13 cellular contexts compared by ENCODE assay signal in genomic region chr12:9940370-9940769, GRCh38. TPM values are rescaled to one million over a fixed set of nuclear protein-coding genes. Genes with fewer than 3 reads are reported as not detected.
DNase-seq lines count a peak whose midpoint lies in the region; ATAC-seq, FAIRE-seq and TF ChIP-seq lines count a peak whose summit lies in the region.
"Had no signal": no experiment of that assay in that cellular context is flagged by ENCODE, and none has a peak within 500 bp of the region (broad histone marks: within the 10 kb centered on the region; RNA-seq: fewer than 3 reads in every experiment).

No MANE protein-coding gene starts in this region.

- H3K27me3 Mint-ChIP-seq in activated CD8-positive, alpha-beta T cell treated with anti-CD3 and anti-CD28 coated beads, Interleukin-2, amount 10 ng/mL, durations not matched to agents 7 days and 5 days (ENCODE audit: low read depth) = peaks cover 13% of the 10 kb centered on the region

- no peaks in the 10 kb centered on the region for H3K36me3 ChIP-seq in pancreas

- in situ Hi-C loops in KBM-7 (cut with MboI; ENCODE audit: low pct_unique_long_range_greater_than_20kb, low sequenced_read_pairs) = loop anchor here (25.0 kb wide), 1 partner anchor 197 kb away; the partner anchor contains the start of gene CLEC7A

- H3K4me1 Mint-ChIP-seq in activated CD8-positive, alpha-beta T cell treated with anti-CD3 and anti-CD28 coated beads, Interleukin-2, amount 10 ng/mL, durations not matched to agents 7 days and 5 days (ENCODE audit: low read depth) = peaks cover 19% of the 10 kb centered on the region

- no peak overlapping the region for H3K27ac ChIP-seq in pancreas

- no peaks in the 10 kb centered on the region for H3K36me3 Mint-ChIP-seq in activated CD8-positive, alpha-beta T cell treated with anti-CD3 and anti-CD28 coated beads, Interleukin-2, amount 10 ng/mL, durations not matched to agents 7 days and 5 days (ENCODE audit: low read depth)

- no peaks in the 10 kb centered on the region for H3K4me1 ChIP-seq in pancreas

- TF ChIP-seq CTCF in pancreas (IDR thresholded peaks at IDR 0.05) = no peak

- H3K27ac Mint-ChIP-seq in activated CD8-positive, alpha-beta T cell treated with anti-CD3 and anti-CD28 coated beads, Interleukin-2, amount 10 ng/mL, durations not matched to agents 7 days and 5 days = no peak overlapping the region

- 26 to 40% methylated on average over 2 of the region's 2 CpGs for WGBS in pancreas, 2 donors

- no peaks in the 10 kb centered on the region for H3K9me3 ChIP-seq in pancreas

- H3K4me3 Mint-ChIP-seq in activated CD8-positive, alpha-beta T cell treated with anti-CD3 and anti-CD28 coated beads, Interleukin-2, amount 10 ng/mL, durations not matched to agents 7 days and 5 days = no peak overlapping the region

- ATAC-seq in activated CD8-positive, alpha-beta T cell treated with anti-CD3 and anti-CD28 coated beads, Interleukin-2, amount 10 ng/mL, durations not matched to agents 7 days and 5 days = no peak
- ATAC-seq in GM18858 (IDR thresholded peaks at IDR 0.05; ENCODE audit: unreplicated experiment) (no peak), pancreas (no peak)
- ATAC-seq: sciatic nerve; stimulated activated naive CD8-positive, alpha-beta T cell treated with anti-CD3 and anti-CD28 coated beads, Interleukin-15, Interleukin-2, amounts not matched to agents 100 U/mL and 50 U/mL, for 24 hours had no signal

- POLR2A ChIA-PET in activated CD8-positive, alpha-beta T cell treated with anti-CD3 and anti-CD28 coated beads, Interleukin-2, amount 10 ng/mL, durations not matched to agents 7 days and 5 days (lab: Charles Lee) = interaction anchor here (1.1 kb wide), 1 partner anchor 127 kb away, joined by 6 read pairs; no protein-coding TSS in a partner anchor

- no peaks in the 10 kb centered on the region for H3K27me3 ChIP-seq in pancreas

- H3K4me3 ChIP-seq in pancreas = no peak overlapping the region

- intact Hi-C loops in pancreas (cut with DNase I) = no loop called here

- DNase-seq in DMS53 (lab: John Stamatoyannopoulos, UW) = peak; percentile 73
- DNase-seq in KBM-7 = peak; percentile 37
- DNase-seq in activated CD8-positive, alpha-beta T cell treated with anti-CD3 and anti-CD28 coated beads, Interleukin-2, amount 10 ng/mL, durations not matched to agents 7 days and 5 days = peak; percentile 48
- DNase-seq in myocyte (ENCODE audit: low read depth) = peak; percentile 7
- no peak for DNase-seq in stimulated activated CD4-positive, alpha-beta T cell treated with anti-CD3 and anti-CD28 coated beads, Interleukin-15, amount 100 ng/mL, for 24 hours
- no peak for DNase-seq in activated T-cell treated with anti-CD3 and anti-CD28 coated beads for 4 hours
- DNase-seq in pancreas = no peak
- DNase-seq: stimulated activated naive CD8-positive, alpha-beta T cell treated with anti-CD3 and anti-CD28 coated beads, Interleukin-15, Interleukin-2, amounts not matched to agents 100 U/mL and 50 U/mL, for 24 hours had no signal

- peaks cover 4% of the 10 kb centered on the region for H3K9me3 Mint-ChIP-seq in activated CD8-positive, alpha-beta T cell treated with anti-CD3 and anti-CD28 coated beads, Interleukin-2, amount 10 ng/mL, durations not matched to agents 7 days and 5 days (ENCODE audit: insufficient read depth)

- no peak for FAIRE-seq in pancreas (lab: Jason Lieb, UNC)
- FAIRE-seq: colon, islet of Langerhans, RCC 7860 had no signal

- CTCF ChIA-PET in activated CD8-positive, alpha-beta T cell treated with anti-CD3 and anti-CD28 coated beads, Interleukin-2, amount 10 ng/mL, durations not matched to agents 7 days and 5 days (lab: Charles Lee) = interaction anchor here (0.6 to 4.7 kb wide), 52 partner anchors 8 to 254 kb away, joined by 3 to 59 read pairs (median 5); partner anchors contain the start of genes CD69, CLEC12A, CLEC12B and CLEC1B

RNA-seq across cellular contexts. Expression of gene CLEC2A, which starts 8.2 kb away (rescaled TPM):
- total RNA-seq in activated CD8-positive, alpha-beta T cell treated with anti-CD3 and anti-CD28 coated beads, Interleukin-2, amount 10 ng/mL, durations not matched to agents 7 days and 5 days = not detected
- total RNA-seq in myocyte (not detected in 2 replicates), pancreas (not detected)
- polyA plus RNA-seq in myocyte (2012) = not detected
- not detected for polyA plus RNA-seq in pancreas
- total RNA-seq: sciatic nerve had no signal

RNA-seq across cellular contexts. Expression of gene CLEC12A, which starts 30.8 kb away (rescaled TPM):
- total RNA-seq in activated CD8-positive, alpha-beta T cell treated with anti-CD3 and anti-CD28 coated beads, Interleukin-2, amount 10 ng/mL, durations not matched to agents 7 days and 5 days = 1 to 10 TPM; 4.8 to 6.3 TPM
- total RNA-seq in myocyte (not detected in 2 replicates), pancreas (1 to 10 TPM in 2 of 6 donors, under 1 TPM in 3, not detected in 1; 0.19 to 3.4 (median 0.93) TPM)
- polyA plus RNA-seq in myocyte (2012) = not detected
- polyA plus RNA-seq in pancreas = under 1 TPM; 0.19 to 0.77 TPM

RNA-seq across cellular contexts. Expression of gene CLEC1B, which starts 58.6 kb away (rescaled TPM):
- not detected for total RNA-seq in activated CD8-positive, alpha-beta T cell treated with anti-CD3 and anti-CD28 coated beads, Interleukin-2, amount 10 ng/mL, durations not matched to agents 7 days and 5 days
- total RNA-seq in myocyte (not detected in 2 replicates), pancreas (not detected)
- polyA plus RNA-seq in myocyte (2012) = not detected
- under 1 TPM in 1 of 2 donors, not detected in 1; 0.02 TPM for polyA plus RNA-seq in pancreas
- total RNA-seq: sciatic nerve had no signal

RNA-seq across cellular contexts. Expression of gene KLRF2, which starts 59.1 kb away (rescaled TPM):
- under 1 TPM; 0.79 to 0.94 TPM for total RNA-seq in activated CD8-positive, alpha-beta T cell treated with anti-CD3 and anti-CD28 coated beads, Interleukin-2, amount 10 ng/mL, durations not matched to agents 7 days and 5 days
- total RNA-seq in myocyte (not detected in 2 replicates), pancreas (not detected)
- polyA plus RNA-seq in myocyte (2012) = not detected
- not detected for polyA plus RNA-seq in pancreas
- total RNA-seq: sciatic nerve had no signal

Comparison
In these comparisons a context has a peak if more than half of its experiments do, and no peak if none do; other contexts are left out.
1. DNase-seq: peak in DMS53 (single experiment), KBM-7 (single experiment), activated CD8-positive, alpha-beta T cell treated with anti-CD3 and anti-CD28 coated beads, Interleukin-2, amount 10 ng/mL, durations not matched to agents 7 days and 5 days (single experiment) and myocyte (single experiment); none in stimulated activated CD4-positive, alpha-beta T cell treated with anti-CD3 and anti-CD28 coated beads, Interleukin-15, amount 100 ng/mL, for 24 hours (single experiment), activated T-cell treated with anti-CD3 and anti-CD28 coated beads for 4 hours (single experiment) and pancreas (0 of 6).